20 cellular contexts compared by ENCODE assay signal in genomic region chr20:59484228-59484627, GRCh38.
DNase-seq lines count a peak whose midpoint lies in the region; ATAC-seq, FAIRE-seq and TF ChIP-seq lines count a peak whose summit lies in the region.
"Had no signal": no experiment of that assay in that cellular context is flagged by ENCODE, and none has a peak within 500 bp of the region (broad histone marks: within the 10 kb centered on the region; RNA-seq: fewer than 3 reads in every experiment).

No MANE protein-coding gene starts in this region.

- H3K4me3 ChIP-seq in SK-N-SH (ENCODE audit: low read depth in 2 of 2, low read length in 1 of 2) (no peak overlapping the region), kidney (ENCODE audit: low read length in 2 of 2) (no peak overlapping the region), upper lobe of right lung (no peak overlapping the region), right lobe of liver (no peak overlapping the region)
- H3K4me3 ChIP-seq: A549, GM23248, HAP-1 had no signal

- CTCF ChIA-PET in SK-N-SH (lab: Yijun Ruan, JAX) = interaction anchor here (2.3 to 2.6 kb wide), 2 partner anchors 12 to 29 kb away, joined by 12 read pairs; no protein-coding TSS in a partner anchor

- H3K9ac ChIP-seq in SK-N-SH (no peak overlapping the region), kidney (ENCODE audit: low read length in 2 of 2) (no peak overlapping the region)
- H3K9ac ChIP-seq: GM23248 had no signal

- H3K27me3 ChIP-seq in SK-N-SH (ENCODE audit: insufficient read depth) (no peaks in the 10 kb centered on the region), upper lobe of right lung (no peaks in the 10 kb centered on the region), right lobe of liver (no peaks in the 10 kb centered on the region)

- no peaks in the 10 kb centered on the region for H4K20me1 ChIP-seq in SK-N-SH (ENCODE audit: insufficient read depth)

- no peaks in the 10 kb centered on the region for H3K9me2 ChIP-seq in SK-N-SH

- peaks cover 0 to 2% of the 10 kb centered on the region in 2 experiments; a peak in 1 of 4 replicates for H3K4me1 ChIP-seq in SK-N-SH (ENCODE audit: control insufficient read depth in 1 of 2, insufficient read depth in 2 of 2, low read depth in 1 of 2, low read length in 1 of 2)
- H3K4me1 ChIP-seq in kidney (ENCODE audit: control insufficient read depth in 1 of 2, insufficient read depth in 1 of 2, low read depth in 1 of 2, low read length in 2 of 2) = no peaks in the 10 kb centered on the region
- no peaks in the 10 kb centered on the region for H3K4me1 ChIP-seq in upper lobe of right lung
- H3K4me1 ChIP-seq in right lobe of liver = no peaks in the 10 kb centered on the region
- H3K4me1 ChIP-seq: A549, Caco-2, HAP-1 had no signal

- 54% methylated on average over 6 of the region's 6 CpGs for WGBS in SK-N-SH (ENCODE audit: low lambda C conversion rate)
- 17% methylated on average over 1 of the region's 6 CpGs for WGBS in right lobe of liver (ENCODE audit: insufficient coverage, low coverage, low lambda C conversion rate, missing lambda C conversion rate)

- no peaks in the 10 kb centered on the region for H3K36me3 ChIP-seq in SK-N-SH (replicated peaks in 1 of 2; ENCODE audit: control insufficient read depth in 1 of 2, insufficient read depth in 2 of 2, low read length in 1 of 2)
- H3K36me3 ChIP-seq in kidney (ENCODE audit: control insufficient read depth in 1 of 2, insufficient read depth in 2 of 2, low read length in 2 of 2) = no peaks in the 10 kb centered on the region
- H3K36me3 ChIP-seq in upper lobe of right lung = no peaks in the 10 kb centered on the region
- H3K36me3 ChIP-seq in right lobe of liver = no peaks in the 10 kb centered on the region
- H3K36me3 ChIP-seq: HAP-1 had no signal

- TF ChIP-seq POLR2A in right lobe of liver (IDR thresholded peaks at IDR 0.05) = no peak

- no peak for TF ChIP-seq RAD21 in SK-N-SH (IDR thresholded peaks at IDR 0.05; ENCODE audit: low read length)

- H2AFZ ChIP-seq in SK-N-SH (ENCODE audit: low read depth) = no peak overlapping the region
- H2AFZ ChIP-seq: GM23248 had no signal

- no peaks in the 10 kb centered on the region for H3F3A ChIP-seq in SK-N-SH (replicated peaks; ENCODE audit: insufficient read depth)

- H3K9me3 ChIP-seq in SK-N-SH (no peaks in the 10 kb centered on the region), kidney (ENCODE audit: control insufficient read depth in 1 of 2, low read length in 2 of 2) (no peaks in the 10 kb centered on the region), upper lobe of right lung (no peaks in the 10 kb centered on the region), right lobe of liver (no peaks in the 10 kb centered on the region)
- H3K9me3 ChIP-seq: Caco-2, HAP-1 had no signal

- no peak overlapping the region for H3K4me2 ChIP-seq in SK-N-SH
- H3K4me2 ChIP-seq: A549 had no signal

- H3K79me2 ChIP-seq in SK-N-SH (ENCODE audit: insufficient read depth) = no peaks in the 10 kb centered on the region

- POLR2A ChIA-PET in SK-N-SH (lab: Yijun Ruan, JAX) = no interaction called here

- intact Hi-C loops in kidney (cut with DNase I) = no loop called here
- intact Hi-C loops in posterior vena cava (cut with DNase I) = no loop called here
- intact Hi-C loops in upper lobe of right lung (cut with DNase I) = no loop called here
- intact Hi-C loops in right lobe of liver (cut with DNase I) = no loop called here

- no peak for TF ChIP-seq EP300 in SK-N-SH (IDR thresholded peaks at IDR 0.05; ENCODE audit: borderline replicate concordance in 1 of 2, low read depth in 1 of 2, low read length in 1 of 2)

- no peak for ATAC-seq in SK-N-SH treated with all-trans-retinoic acid at 6 μM for 48 hours
- no peak for ATAC-seq in upper lobe of right lung
- ATAC-seq in right lobe of liver = no peak
- ATAC-seq: A549 had no signal

- H3K27ac ChIP-seq in SK-N-SH (ENCODE audit: low read depth in 2 of 2, low read length in 1 of 2) (no peak overlapping the region), kidney (ENCODE audit: low read depth in 2 of 2, low read length in 2 of 2) (no peak overlapping the region), upper lobe of right lung (no peak overlapping the region), right lobe of liver (no peak overlapping the region)
- H3K27ac ChIP-seq: 22Rv1, A549, C4-2B, GM23248 had no signal

- DNase-seq in SK-N-SH (peak; percentile 11), kidney (peak; percentile 25), posterior vena cava (ENCODE audit: low spot score) (peak; percentile 59), upper lobe of right lung (peak; percentile 34), right lobe of liver (no peak), EL (no peak), cortex of kidney (lab: John Stamatoyannopoulos, UW) (no peak)
- DNase-seq: AML-193; CD4-positive, alpha-beta T cell; GDM1; GM23248 had no signal

- no peak for FAIRE-seq in kidney (lab: Jason Lieb, UNC)
- FAIRE-seq: A549, D721Med, GM12892, GM18507 had no signal

- TF ChIP-seq CTCF in SK-N-SH (IDR thresholded peaks at IDR 0.05) (no peak), kidney (IDR thresholded peaks at IDR 0.05; ENCODE audit: borderline replicate concordance, extremely low read depth, insufficient read depth) (no peak), upper lobe of right lung (IDR thresholded peaks at IDR 0.05) (no peak), right lobe of liver (IDR thresholded peaks at IDR 0.05) (no peak)

TF ChIP-seq in SK-N-SH, 30 proteins besides CTCF, POLR2A, EP300 and RAD21 (continues in another document):
- no peak for TF ChIP-seq JUND (IDR thresholded peaks at IDR 0.05)
- TF ChIP-seq USF1 (IDR thresholded peaks at IDR 0.05; ENCODE audit: borderline replicate concordance, low read depth) = no peak
- no peak for TF ChIP-seq TEAD4 (IDR thresholded peaks at IDR 0.05; ENCODE audit: borderline replicate concordance, insufficient read depth)
- TF ChIP-seq RCOR1 (IDR thresholded peaks at IDR 0.05; ENCODE audit: low read length) = no peak
- TF ChIP-seq ZBTB33 (IDR thresholded peaks at IDR 0.05; ENCODE audit: borderline replicate concordance, low read depth) = no peak
- no peak for TF ChIP-seq MEF2A (IDR thresholded peaks at IDR 0.05; ENCODE audit: borderline replicate concordance, low read depth)
- no peak for TF ChIP-seq NRF1 (IDR thresholded peaks at IDR 0.05; ENCODE audit: low read depth, low read length)

TF ChIP-seq in SK-N-SH treated with all-trans-retinoic acid at 6 μM for 48 hours, 23 proteins besides CTCF, POLR2A, EP300 and RAD21:
- no peak for TF ChIP-seq POU6F1 (CRISPR knock-in tag; IDR thresholded peaks at IDR 0.05; ENCODE audit: borderline replicate concordance, low read depth)
- no peak for TF ChIP-seq ZC3H10 (CRISPR knock-in tag; IDR thresholded peaks at IDR 0.05)

Comparison
In these comparisons a context has a peak if more than half of its experiments do, and no peak if none do; other contexts are left out.
1. DNase-seq: peak in SK-N-SH (single experiment), kidney (single experiment), posterior vena cava (single experiment) and upper lobe of right lung (single experiment); none in right lobe of liver (0 of 3), EL (single experiment) and cortex of kidney (single experiment).